Comparison of ENCODE assay signal across 23 cellular contexts in the genomic region with DNA sequence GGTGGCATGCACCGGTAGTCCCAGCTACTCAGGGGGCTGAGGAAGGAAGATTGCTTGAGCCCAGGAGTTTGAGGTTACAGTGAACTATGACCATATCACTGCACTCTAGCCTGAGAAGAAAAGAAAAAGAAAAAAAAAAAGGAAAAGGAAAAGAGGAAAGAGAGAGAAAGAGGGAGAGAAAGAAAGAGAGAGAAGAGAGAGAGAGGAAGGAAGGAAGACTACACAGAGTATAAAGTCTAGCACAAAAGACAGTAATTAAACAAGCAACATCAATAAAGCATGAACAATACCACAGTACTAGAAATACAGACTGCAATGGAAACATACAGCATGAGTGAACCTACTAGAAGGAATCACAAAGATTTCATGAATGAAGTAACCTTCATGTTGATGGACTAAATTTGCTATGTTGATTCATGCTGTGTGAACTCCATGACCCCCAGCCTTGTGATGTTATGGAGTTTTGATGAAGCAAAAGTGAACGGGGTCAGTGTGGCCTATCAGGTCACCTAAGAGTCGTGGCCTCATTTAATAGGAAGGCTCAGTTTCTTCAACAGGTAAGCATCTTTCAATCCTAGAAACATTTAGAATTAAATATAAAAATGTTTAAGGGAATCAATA. TPM values are rescaled to one million over a fixed set of nuclear protein-coding genes. Genes with fewer than 3 reads are reported as not detected.
DNase-seq lines count a peak whose midpoint lies in the region; ATAC-seq, FAIRE-seq and TF ChIP-seq lines count a peak whose summit lies in the region.
"Had no signal": no experiment of that assay in that cellular context is flagged by ENCODE, and none has a peak within 500 bp of the region (broad histone marks: within the 10 kb centered on the region; RNA-seq: fewer than 3 reads in every experiment).

No MANE protein-coding gene starts in this region.

- H3K27ac ChIP-seq in HEK293 (ENCODE audit: extremely low read depth, low read depth, low read length): no peak overlapping the region
- H3K27ac ChIP-seq in K562 (ENCODE audit: extremely low read depth, low read depth, low read length): no peak overlapping the region
- peak overlapping the region; percentile 36 to 54 for H3K27ac ChIP-seq in thoracic aorta
- H3K27ac ChIP-seq: testis had no signal

- CTCF ChIA-PET in HEK293 (lab: Yijun Ruan, JAX) (interaction anchor here (0.6 kb wide), 2 partner anchors 14 to 49 kb away, joined by 3 to 5 read pairs; no protein-coding TSS in a partner anchor), K562 (lab: Yijun Ruan, JAX; ENCODE audit: low intra/inter-chr PET ratio) (no interaction called here)

- DNase-seq in K562 (ENCODE audit: extremely low read depth in 1 of 4, low spot score in 3 of 4): no peak
- DNase-seq in memory B cell (ENCODE audit: low spot score in 2 of 2): no peak
- no peak for DNase-seq in thoracic aorta (ENCODE audit: low spot score)
- no peak for DNase-seq in T-helper 17 cell
- no peak for DNase-seq in retina
- DNase-seq: activated CD4-positive, CD25-positive, alpha-beta regulatory T cell; activated CD8-positive, alpha-beta T cell treated with anti-CD3 and anti-CD28 coated beads for 36 hours; activated naive CD4-positive, alpha-beta T cell treated with anti-CD3 and anti-CD28 coated beads, Interleukin-2, amount 10 ng/mL, durations not matched to agents 7 days and 5 days; COR-L47; endodermal cell; NCI-H1092; NCI-H2081; nucleus accumbens; RPMI8226; T1000; testis had no signal

- no peak overlapping the region for H2AFZ ChIP-seq in K562 (ENCODE audit: low read depth, low read length)

- no peaks in the 10 kb centered on the region for H3K9me3 Mint-ChIP-seq in memory B cell
- H3K9me3 Mint-ChIP-seq: activated CD8-positive, alpha-beta T cell treated with anti-CD3 and anti-CD28 coated beads for 36 hours; activated naive CD4-positive, alpha-beta T cell treated with anti-CD3 and anti-CD28 coated beads, Interleukin-2, amount 10 ng/mL, durations not matched to agents 7 days and 5 days; endodermal cell; stimulated activated effector memory CD8-positive, alpha-beta T cell treated with anti-CD3 and anti-CD28 coated beads, Interleukin-12 subunit alpha, Interleukin-12 subunit beta, amount 100 ng/mL, for 72 hours had no signal

- H3K4me1 Mint-ChIP-seq in memory B cell: peaks cover 28% of the 10 kb centered on the region
- peaks cover 28% of the 10 kb centered on the region for H3K4me1 Mint-ChIP-seq in T-helper 17 cell

- H3K4me2 ChIP-seq in K562 (ENCODE audit: insufficient read depth, low read length): no peak overlapping the region

- no peak; the same call in 1 of the 2 replicates for TF ChIP-seq POLR2A in K562 (conservative IDR thresholded peaks at IDR 0.05)

- H3K9ac ChIP-seq in K562 (ENCODE audit: insufficient read depth in 1 of 2, low read depth in 2 of 2, low read length in 2 of 2): no peak overlapping the region

- no peaks in the 10 kb centered on the region; the same call in 1 of the 2 replicates for H4K20me1 ChIP-seq in K562 (replicated peaks; ENCODE audit: control insufficient read depth, insufficient read depth, low read length)

- H3K36me3 ChIP-seq in HEK293 (ENCODE audit: control insufficient read depth in 2 of 2, insufficient read depth in 1 of 2, low read length in 2 of 2) (no peaks in the 10 kb centered on the region; a peak in 1 of 3 replicates), K562 (ENCODE audit: control insufficient read depth, insufficient read depth, low read length) (peaks cover 70% of the 10 kb centered on the region), thoracic aorta (no peaks in the 10 kb centered on the region)

- TF ChIP-seq EP300 in K562 (IDR thresholded peaks at IDR 0.05; ENCODE audit: low read length): no peak

- in situ Hi-C loops in K562 (cut with MboI): no loop called here

- H3K79me2 ChIP-seq in K562 (ENCODE audit: control insufficient read depth, insufficient read depth, low read length): peaks cover 71% of the 10 kb centered on the region

- H3K4me3 Mint-ChIP-seq in memory B cell (no peak overlapping the region), T-helper 17 cell (no peak overlapping the region)
- H3K4me3 Mint-ChIP-seq: activated CD8-positive, alpha-beta T cell treated with anti-CD3 and anti-CD28 coated beads for 36 hours; activated naive CD4-positive, alpha-beta T cell treated with anti-CD3 and anti-CD28 coated beads, Interleukin-2, amount 10 ng/mL, durations not matched to agents 7 days and 5 days; endodermal cell; stimulated activated effector memory CD8-positive, alpha-beta T cell treated with anti-CD3 and anti-CD28 coated beads, Interleukin-12 subunit alpha, Interleukin-12 subunit beta, amount 100 ng/mL, for 72 hours had no signal

- H3K36me3 Mint-ChIP-seq in memory B cell (peaks cover 4% of the 10 kb centered on the region), T-helper 17 cell (ENCODE audit: low read depth) (no peaks in the 10 kb centered on the region)

- 50% methylated on average over 3 of the region's 3 CpGs for WGBS in K562 (ENCODE audit: insufficient coverage, low coverage, missing lambda C conversion rate)

- no peak for TF ChIP-seq CTCF in HEK293 (tag by site-specific recombination; IDR thresholded peaks at IDR 0.05)
- TF ChIP-seq CTCF in K562 (IDR thresholded peaks at IDR 0.05 in 2 of 3, conservative IDR thresholded peaks at IDR 0.05 in 1 of 3; ENCODE audit: insufficient read depth in 2 of 3, low read depth in 1 of 3, low read length in 3 of 3): no peak
- no peak for TF ChIP-seq CTCF in thoracic aorta (IDR thresholded peaks at IDR 0.05)

- H3K4me3 ChIP-seq in HEK293 (ENCODE audit: low read depth, low read length) (no peak overlapping the region), K562 (no peak overlapping the region), thoracic aorta (no peak overlapping the region)
- H3K4me3 ChIP-seq: testis had no signal

- peaks cover 3% of the 10 kb centered on the region for H3K9me1 ChIP-seq in K562 (ENCODE audit: control insufficient read depth, insufficient read depth, low read length)

- peak overlapping the region; percentile 26 for H3K27ac Mint-ChIP-seq in memory B cell
- H3K27ac Mint-ChIP-seq in T-helper 17 cell: no peak overlapping the region
- H3K27ac Mint-ChIP-seq: activated CD8-positive, alpha-beta T cell treated with anti-CD3 and anti-CD28 coated beads for 36 hours; activated naive CD4-positive, alpha-beta T cell treated with anti-CD3 and anti-CD28 coated beads, Interleukin-2, amount 10 ng/mL, durations not matched to agents 7 days and 5 days; endodermal cell; stimulated activated effector memory CD8-positive, alpha-beta T cell treated with anti-CD3 and anti-CD28 coated beads, Interleukin-12 subunit alpha, Interleukin-12 subunit beta, amount 100 ng/mL, for 72 hours had no signal

- TF ChIP-seq RAD21 in K562 (CRISPR knock-in tag; conservative IDR thresholded peaks at IDR 0.05 in 1 of 2, IDR thresholded peaks at IDR 0.05 in 1 of 2): no peak

- H3K9me3 ChIP-seq in HEK293 (ENCODE audit: control insufficient read depth, insufficient read depth, low read depth, low read length) (no peaks in the 10 kb centered on the region), K562 (replicated peaks; ENCODE audit: control insufficient read depth, insufficient read depth, low read depth, low read length) (no peaks in the 10 kb centered on the region), thoracic aorta (no peaks in the 10 kb centered on the region), T-helper 17 cell (ENCODE audit: control insufficient read depth, low read length, poor library complexity, severe bottlenecking) (no peaks in the 10 kb centered on the region)
- H3K9me3 ChIP-seq: testis had no signal

- intact Hi-C loops in K562 (cut with micrococcal nuclease): no loop called here

- no TSS peak for BruUV-seq in K562 (replicated peaks; lab: Mats Ljungman, UMichigan)

- POLR2A ChIA-PET in HEK293 (lab: Yijun Ruan, JAX) (no interaction called here), K562 (lab: Yijun Ruan, JAX) (interaction anchor here (1.2 to 2.1 kb wide), 2 partner anchors 15 to 54 kb away, joined by 3 to 7 read pairs; no protein-coding TSS in a partner anchor)

- no peaks in the 10 kb centered on the region for H3K27me3 ChIP-seq in K562 (ENCODE audit: control insufficient read depth in 2 of 2, insufficient read depth in 2 of 2, low read length in 2 of 2)
- H3K27me3 ChIP-seq in thoracic aorta (replicated peaks; ENCODE audit: insufficient read depth): no peaks in the 10 kb centered on the region
- H3K27me3 ChIP-seq: testis had no signal

- FAIRE-seq in K562 (lab: Jason Lieb, UNC): no peak
- FAIRE-seq: colon, H54 had no signal

- H3K4me1 ChIP-seq in HEK293 (ENCODE audit: control insufficient read depth, insufficient read depth, low read length): peaks cover 8% of the 10 kb centered on the region
- peaks cover 0 to 12% of the 10 kb centered on the region in 2 experiments; a peak in 2 of 5 replicates for H3K4me1 ChIP-seq in K562 (replicated peaks in 1 of 2; ENCODE audit: control insufficient read depth in 2 of 2, insufficient read depth in 2 of 2, low read length in 2 of 2)
- peaks cover 23 to 51% of the 10 kb centered on the region in 2 donors for H3K4me1 ChIP-seq in thoracic aorta (ENCODE audit: control insufficient read depth in 1 of 2, low read depth in 2 of 2)
- H3K4me1 ChIP-seq: testis had no signal

- H3K27me3 Mint-ChIP-seq in memory B cell (no peaks in the 10 kb centered on the region), T-helper 17 cell (no peaks in the 10 kb centered on the region)
- H3K27me3 Mint-ChIP-seq: activated CD8-positive, alpha-beta T cell treated with anti-CD3 and anti-CD28 coated beads for 36 hours; activated naive CD4-positive, alpha-beta T cell treated with anti-CD3 and anti-CD28 coated beads, Interleukin-2, amount 10 ng/mL, durations not matched to agents 7 days and 5 days had no signal

- no peak for ATAC-seq in K562
- no peak for ATAC-seq in memory B cell (ENCODE audit: low read depth)
- ATAC-seq in thoracic aorta (ENCODE audit: insufficient number of reproducible peaks, low FRiP score, low read depth): no peak
- ATAC-seq in T-helper 17 cell: no peak
- ATAC-seq in HG02981 (IDR thresholded peaks at IDR 0.05; ENCODE audit: unreplicated experiment): no peak
- ATAC-seq: activated CD8-positive, alpha-beta T cell treated with anti-CD3 and anti-CD28 coated beads for 36 hours; sciatic nerve; SK-N-SH treated with all-trans-retinoic acid at 6 μM for 48 hours; stimulated activated effector memory CD8-positive, alpha-beta T cell treated with anti-CD3 and anti-CD28 coated beads, Interleukin-12 subunit alpha, Interleukin-12 subunit beta, amount 100 ng/mL, for 72 hours had no signal

RNA-seq across cellular contexts. Expression of gene NUDT3, which starts 57.6 kb away (rescaled TPM):
- 19.3 and 42.2 TPM in 2 replicates for total RNA-seq in K562 (2011; cell fraction: chromatin; rRNA removed; ENCODE audit: low replicate concordance)
- 17.3 and 21.3 TPM in 2 replicates for total RNA-seq in K562 (2011; cell fraction: nucleolus; rRNA removed)
- total RNA-seq in K562 (2011; cell fraction: nucleoplasm; rRNA removed): 38.4 and 67.7 TPM in 2 replicates
- total RNA-seq in K562 (2014; rRNA removed): 47.3 and 51.0 TPM in 2 replicates
- total RNA-seq in K562 (2014; rRNA removed; fragmentation: Illumina TruSeq; extraction: Trizol): 61.8 and 70.8 TPM in 2 replicates
- 57.2 and 59.8 TPM in 2 replicates for total RNA-seq in K562 (2015; rRNA removed; fragmentation: Illumina TruSeq; extraction: Trizol)
- 49.8 and 56.4 TPM in 2 replicates for total RNA-seq in K562 (2021)
- polyA plus RNA-seq in K562 (2011; rRNA removed): 68.5 and 81.2 TPM in 2 replicates
- 29.2 and 49.7 TPM in 2 replicates for polyA plus RNA-seq in K562 (2011; cell fraction: cytosol; rRNA removed)
- 20.7 and 29.1 TPM in 2 replicates for polyA plus RNA-seq in K562 (2011; cell fraction: nucleus; rRNA removed)
- polyA plus RNA-seq in K562 (2012): 15.2 and 19.2 TPM in 2 replicates
- 54.8 and 56.0 TPM in 2 replicates for polyA plus RNA-seq in K562 (2014; fragmentation: Illumina TruSeq; extraction: Trizol)
- 10 to 100 TPM in 1 of 2 experiments, 1 to 10 TPM in 1; 5.4 to 57.7 TPM for polyA plus RNA-seq in K562 (2014; fragmentation: Nextera tagmentation; extraction: Ambion mirVana)
- 54.4 and 56.8 TPM in 2 replicates for polyA plus RNA-seq in K562 (2014; rRNA removed)
- polyA minus RNA-seq in K562 (2011; rRNA and poly(A)+ RNA removed): 105 and 133 TPM in 2 replicates
- 46.1 and 59.9 TPM in 2 replicates for polyA minus RNA-seq in K562 (2011; cell fraction: cytosol; rRNA and poly(A)+ RNA removed)
- polyA minus RNA-seq in K562 (2011; cell fraction: nucleus; rRNA and poly(A)+ RNA removed): 9.4 and 18.1 TPM in 2 replicates
- 10 to 100 TPM; 34.8 to 46.8 TPM for total RNA-seq in thoracic aorta
- 10 to 100 TPM; 21.1 to 23.2 TPM for total RNA-seq in T-helper 17 cell

Comparison
In these comparisons a context has a peak if more than half of its experiments do, and no peak if none do; other contexts are left out.
1. H3K27ac ChIP-seq: peak in thoracic aorta (2 of 2); none in HEK293 (single experiment) and K562 (single experiment).